ENCODE assay signal across 8 cellular contexts in genomic region chr20:33299111-33299603, GRCh38. TPM values are rescaled to one million over a fixed set of nuclear protein-coding genes. Genes with fewer than 3 reads are reported as not detected.
DNase-seq lines count a peak whose midpoint lies in the region; ATAC-seq and TF ChIP-seq lines count a peak whose summit lies in the region.

No MANE protein-coding gene starts in this region.

- WGBS in suprapubic skin = 20% methylated on average over 19 of the region's 24 CpGs

- peak; percentile 98 for TF ChIP-seq CTCF in Panc1 (IDR thresholded peaks at IDR 0.05)
- peak; percentile 94 for TF ChIP-seq CTCF in fibroblast of villous mesenchyme (IDR thresholded peaks at IDR 0.05; ENCODE audit: insufficient read depth, low read depth, low read length)
- peak; percentile 40 to 85 for TF ChIP-seq CTCF in suprapubic skin (IDR thresholded peaks at IDR 0.05)

- ATAC-seq in Panc1 (peak; percentile 94), GM19467 (IDR thresholded peaks at IDR 0.05; ENCODE audit: unreplicated experiment) (no peak)
- peak; percentile 70 to 77 for ATAC-seq in activated T-cell treated with anti-CD3 and anti-CD28 coated beads, Interleukin-2, amount 50 U/mL, for 72 hours (replicated peaks in 1 of 2)

- DNase-seq in COLO668 (lab: John Stamatoyannopoulos, UW; ENCODE audit: unreplicated experiment) = peak; percentile 66
- DNase-seq in HT-29 (ENCODE audit: low spot score) = peak; percentile 83
- DNase-seq in Panc1 (ENCODE audit: low read depth, low spot score) = peak; percentile 42
- peak; percentile 73 to 84 for DNase-seq in activated T-cell treated with anti-CD3 and anti-CD28 coated beads, Interleukin-2, amount 50 U/mL, for 72 hours
- peak; percentile 49 for DNase-seq in fibroblast of villous mesenchyme (ENCODE audit: low read depth)
- DNase-seq in occipital lobe (lab: John Stamatoyannopoulos, UW) = peak; percentile 19
- DNase-seq in suprapubic skin (ENCODE audit: low spot score in 2 of 2) = no peak

- H3K4me1 Mint-ChIP-seq in activated T-cell treated with anti-CD3 and anti-CD28 coated beads, Interleukin-2, amount 50 U/mL, for 72 hours (ENCODE audit: low read depth) = no peaks in the 10 kb centered on the region

- H3K36me3 Mint-ChIP-seq in activated T-cell treated with anti-CD3 and anti-CD28 coated beads, Interleukin-2, amount 50 U/mL, for 72 hours (ENCODE audit: insufficient read depth in 2 of 2) = no peaks in the 10 kb centered on the region

- H3K27me3 ChIP-seq in Panc1 (ENCODE audit: control insufficient read depth, insufficient read depth, low read length) (peaks cover 11% of the 10 kb centered on the region), suprapubic skin (peaks cover 16% of the 10 kb centered on the region)

- no peaks in the 10 kb centered on the region for H3K4me1 ChIP-seq in Panc1 (ENCODE audit: control insufficient read depth, insufficient read depth, low read length)
- H3K4me1 ChIP-seq in suprapubic skin = no peaks in the 10 kb centered on the region

- CTCF ChIA-PET in Panc1 (lab: Charles Lee) = interaction anchor here (0.9 kb wide), 1 partner anchor 106 kb away, joined by 3 read pairs; no protein-coding TSS in a partner anchor

- no peak overlapping the region for H3K27ac Mint-ChIP-seq in activated T-cell treated with anti-CD3 and anti-CD28 coated beads, Interleukin-2, amount 50 U/mL, for 72 hours

- in situ Hi-C loops in Panc1 (cut with HindIII; ENCODE audit: low pct_unique_long_range_greater_than_20kb, low sequenced_read_pairs) = no loop called here

- H3K4me3 Mint-ChIP-seq in activated T-cell treated with anti-CD3 and anti-CD28 coated beads, Interleukin-2, amount 50 U/mL, for 72 hours = no peak overlapping the region

- intact Hi-C loops in Panc1 (cut with micrococcal nuclease; ENCODE audit: unreplicated experiment) = loop anchor here (5.0 kb wide), 1 partner anchor 37 kb away; no protein-coding TSS in a partner anchor

- POLR2A ChIA-PET in Panc1 (lab: Charles Lee) = no interaction called here

- no peak for TF ChIP-seq POLR2A in suprapubic skin (IDR thresholded peaks at IDR 0.05)

- BruUV-seq in Panc1 (replicated peaks; lab: Mats Ljungman, UMichigan) = no TSS peak

- H3K9me3 Mint-ChIP-seq in activated T-cell treated with anti-CD3 and anti-CD28 coated beads, Interleukin-2, amount 50 U/mL, for 72 hours = no peaks in the 10 kb centered on the region

- H3K27ac ChIP-seq in Panc1 (ENCODE audit: low read length) (no peak overlapping the region), suprapubic skin (no peak overlapping the region)

- no peaks in the 10 kb centered on the region for H3K36me3 ChIP-seq in Panc1 (ENCODE audit: control insufficient read depth, insufficient read depth, low read length)
- no peaks in the 10 kb centered on the region for H3K36me3 ChIP-seq in suprapubic skin

- TF ChIP-seq EP300 in suprapubic skin (IDR thresholded peaks at IDR 0.05) = no peak

- H3K9me3 ChIP-seq in Panc1 (ENCODE audit: control insufficient read depth, insufficient read depth, low read depth, low read length) (no peaks in the 10 kb centered on the region), suprapubic skin (no peaks in the 10 kb centered on the region)

- H3K27me3 Mint-ChIP-seq in activated T-cell treated with anti-CD3 and anti-CD28 coated beads, Interleukin-2, amount 50 U/mL, for 72 hours (ENCODE audit: low read depth) = peaks cover 10% of the 10 kb centered on the region

- H3K4me3 ChIP-seq in Panc1 (ENCODE audit: low read depth in 2 of 2, low read length in 2 of 2) (peak overlapping the region in 1 of 2 experiments; percentile 30; a peak in 2 of 4 replicates), fibroblast of villous mesenchyme (ENCODE audit: low read depth, low read length) (no peak overlapping the region), suprapubic skin (no peak overlapping the region)

RNA-seq across cellular contexts. Expression of gene BPIFB1, which starts 16.1 kb away (rescaled TPM):
- not detected in 2 replicates for total RNA-seq in HT-29 (2014; rRNA removed; shearing (Covaris generic))
- total RNA-seq in Panc1 (2021; ENCODE audit: unreplicated experiment) (0.10 TPM), fibroblast of villous mesenchyme (not detected in 2 replicates), occipital lobe (not detected), suprapubic skin (not detected)
- not detected for polyA plus RNA-seq in Panc1 (2012; ENCODE audit: insufficient read length)
- not detected for total RNA-seq in activated T-cell treated with anti-CD3 and anti-CD28 coated beads, Interleukin-2, amount 50 U/mL, for 72 hours

Comparison
In these comparisons a context has a peak if more than half of its experiments do, and no peak if none do; other contexts are left out.
1. DNase-seq: peak in COLO668 (single experiment), HT-29 (single experiment), Panc1 (single experiment), activated T-cell treated with anti-CD3 and anti-CD28 coated beads, Interleukin-2, amount 50 U/mL, for 72 hours (2 of 2), fibroblast of villous mesenchyme (single experiment) and occipital lobe (single experiment); none in suprapubic skin (0 of 2).
2. Peak in every context shown above with its lines, with median percentiles within 50 percentile points of each other: CTCF ChIP-seq.